1 cellular context compared by ENCODE assay signal in the genomic region with DNA sequence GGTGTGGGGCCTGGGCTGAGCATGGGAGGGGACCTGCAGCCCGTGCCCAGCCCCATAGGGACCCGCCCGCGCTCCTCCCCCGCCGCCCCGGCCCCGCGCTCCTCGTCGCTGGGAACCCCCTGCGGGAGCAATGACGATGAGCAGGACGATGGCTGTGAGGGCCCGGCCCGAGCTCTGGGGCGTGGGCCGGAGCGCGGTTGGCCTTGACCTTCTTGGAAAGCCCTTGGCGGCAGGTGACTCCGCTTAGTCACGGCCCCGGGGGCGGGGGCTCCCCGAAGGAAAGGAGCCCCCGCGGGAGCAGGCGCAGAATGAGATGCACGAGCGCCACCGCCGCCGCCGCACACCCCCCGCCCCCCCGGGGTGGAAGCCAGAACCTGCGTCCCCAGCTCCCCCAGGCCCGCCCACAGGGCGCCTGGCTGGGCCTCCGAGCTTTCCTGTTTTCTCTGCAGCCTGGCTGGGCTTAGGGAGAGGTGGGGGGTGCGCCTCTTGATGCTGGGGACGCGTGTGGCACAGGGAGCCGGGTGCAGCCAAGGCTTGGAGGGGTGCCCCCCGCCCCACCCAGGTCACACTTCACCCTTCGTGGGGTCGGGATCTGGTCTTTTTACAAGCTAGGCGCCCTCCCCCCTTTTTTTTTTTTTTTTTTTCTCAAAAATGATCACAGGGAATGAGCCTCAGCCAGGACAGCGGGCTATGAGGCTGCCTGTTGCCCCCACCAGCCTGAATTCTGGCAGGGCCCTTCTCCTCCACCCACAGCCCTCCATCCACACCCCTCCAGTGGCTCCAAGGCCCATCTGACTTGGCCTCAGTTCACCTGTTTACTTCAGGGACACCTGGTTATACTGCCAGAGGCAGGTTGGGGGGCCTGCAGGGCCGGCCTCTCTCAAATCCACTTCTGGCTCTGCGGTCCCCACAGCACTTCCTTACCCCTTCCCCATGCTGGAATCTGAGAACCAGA.
TF ChIP-seq lines count a peak whose summit lies in the region.

No MANE protein-coding gene starts in this region.

TF ChIP-seq in HepG2, 621 proteins besides CTCF, POLR2A, EP300 and RAD21 (continued from another document and continues in another):
- TF ChIP-seq, protein P1, sequence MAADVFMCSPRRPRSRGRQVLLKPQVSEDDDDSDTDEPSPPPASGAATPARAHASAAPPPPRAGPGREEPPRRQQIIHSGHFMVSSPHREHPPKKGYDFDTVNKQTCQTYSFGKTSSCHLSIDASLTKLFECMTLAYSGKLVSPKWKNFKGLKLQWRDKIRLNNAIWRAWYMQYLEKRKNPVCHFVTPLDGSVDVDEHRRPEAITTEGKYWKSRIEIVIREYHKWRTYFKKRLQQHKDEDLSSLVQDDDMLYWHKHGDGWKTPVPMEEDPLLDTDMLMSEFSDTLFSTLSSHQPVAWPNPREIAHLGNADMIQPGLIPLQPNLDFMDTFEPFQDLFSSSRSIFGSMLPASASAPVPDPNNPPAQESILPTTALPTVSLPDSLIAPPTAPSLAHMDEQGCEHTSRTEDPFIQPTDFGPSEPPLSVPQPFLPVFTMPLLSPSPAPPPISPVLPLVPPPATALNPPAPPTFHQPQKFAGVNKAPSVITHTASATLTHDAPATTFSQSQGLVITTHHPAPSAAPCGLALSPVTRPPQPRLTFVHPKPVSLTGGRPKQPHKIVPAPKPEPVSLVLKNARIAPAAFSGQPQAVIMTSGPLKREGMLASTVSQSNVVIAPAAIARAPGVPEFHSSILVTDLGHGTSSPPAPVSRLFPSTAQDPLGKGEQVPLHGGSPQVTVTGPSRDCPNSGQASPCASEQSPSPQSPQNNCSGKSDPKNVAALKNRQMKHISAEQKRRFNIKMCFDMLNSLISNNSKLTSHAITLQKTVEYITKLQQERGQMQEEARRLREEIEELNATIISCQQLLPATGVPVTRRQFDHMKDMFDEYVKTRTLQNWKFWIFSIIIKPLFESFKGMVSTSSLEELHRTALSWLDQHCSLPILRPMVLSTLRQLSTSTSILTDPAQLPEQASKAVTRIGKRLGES (CRISPR knock-in tag; IDR thresholded peaks at IDR 0.05; ENCODE audit: borderline replicate concordance) = no peak
- TF ChIP-seq, protein P2, sequence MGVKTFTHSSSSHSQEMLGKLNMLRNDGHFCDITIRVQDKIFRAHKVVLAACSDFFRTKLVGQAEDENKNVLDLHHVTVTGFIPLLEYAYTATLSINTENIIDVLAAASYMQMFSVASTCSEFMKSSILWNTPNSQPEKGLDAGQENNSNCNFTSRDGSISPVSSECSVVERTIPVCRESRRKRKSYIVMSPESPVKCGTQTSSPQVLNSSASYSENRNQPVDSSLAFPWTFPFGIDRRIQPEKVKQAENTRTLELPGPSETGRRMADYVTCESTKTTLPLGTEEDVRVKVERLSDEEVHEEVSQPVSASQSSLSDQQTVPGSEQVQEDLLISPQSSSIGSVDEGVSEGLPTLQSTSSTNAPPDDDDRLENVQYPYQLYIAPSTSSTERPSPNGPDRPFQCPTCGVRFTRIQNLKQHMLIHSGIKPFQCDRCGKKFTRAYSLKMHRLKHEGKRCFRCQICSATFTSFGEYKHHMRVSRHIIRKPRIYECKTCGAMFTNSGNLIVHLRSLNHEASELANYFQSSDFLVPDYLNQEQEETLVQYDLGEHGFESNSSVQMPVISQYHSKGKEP (CRISPR knock-in tag; IDR thresholded peaks at IDR 0.05) = no peak
- TF ChIP-seq, protein P3, sequence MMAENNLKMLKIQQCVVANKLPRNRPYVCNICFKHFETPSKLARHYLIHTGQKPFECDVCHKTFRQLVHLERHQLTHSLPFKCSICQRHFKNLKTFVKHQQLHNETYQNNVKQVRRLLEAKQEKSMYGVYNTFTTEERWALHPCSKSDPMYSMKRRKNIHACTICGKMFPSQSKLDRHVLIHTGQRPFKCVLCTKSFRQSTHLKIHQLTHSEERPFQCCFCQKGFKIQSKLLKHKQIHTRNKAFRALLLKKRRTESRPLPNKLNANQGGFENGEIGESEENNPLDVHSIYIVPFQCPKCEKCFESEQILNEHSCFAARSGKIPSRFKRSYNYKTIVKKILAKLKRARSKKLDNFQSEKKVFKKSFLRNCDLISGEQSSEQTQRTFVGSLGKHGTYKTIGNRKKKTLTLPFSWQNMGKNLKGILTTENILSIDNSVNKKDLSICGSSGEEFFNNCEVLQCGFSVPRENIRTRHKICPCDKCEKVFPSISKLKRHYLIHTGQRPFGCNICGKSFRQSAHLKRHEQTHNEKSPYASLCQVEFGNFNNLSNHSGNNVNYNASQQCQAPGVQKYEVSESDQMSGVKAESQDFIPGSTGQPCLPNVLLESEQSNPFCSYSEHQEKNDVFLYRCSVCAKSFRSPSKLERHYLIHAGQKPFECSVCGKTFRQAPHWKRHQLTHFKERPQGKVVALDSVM (CRISPR knock-in tag; IDR thresholded peaks at IDR 0.05) = no peak
- TF ChIP-seq ZZZ3 (CRISPR knock-in tag; IDR thresholded peaks at IDR 0.05; ENCODE audit: borderline replicate concordance) (no peak), FOXA1 (IDR thresholded peaks at IDR 0.05) (no peak), FOXA1 (CRISPR knock-in tag; IDR thresholded peaks at IDR 0.05) (no peak), ZNF263 (CRISPR knock-in tag; IDR thresholded peaks at IDR 0.05) (0 out of 2 replicates have a peak, but pooled peaks have one; percentile 24), ZNF674 (CRISPR knock-in tag; IDR thresholded peaks at IDR 0.05; ENCODE audit: low read depth) (no peak), NFKBIZ (CRISPR knock-in tag; IDR thresholded peaks at IDR 0.05) (peak; percentile 78; the same call in 1 of the 2 replicates), SYNCRIP (IDR thresholded peaks at IDR 0.05; ENCODE audit: insufficient read depth, low read depth, low read length) (no peak), NRL (CRISPR knock-in tag; IDR thresholded peaks at IDR 0.05; ENCODE audit: borderline replicate concordance) (no peak; the same call in 1 of the 2 replicates), ATAD3A (CRISPR knock-in tag; IDR thresholded peaks at IDR 0.05) (no peak), ZNF549 (CRISPR knock-in tag; IDR thresholded peaks at IDR 0.05) (no peak), YEATS2 (CRISPR knock-in tag; IDR thresholded peaks at IDR 0.05; ENCODE audit: borderline replicate concordance) (peak; percentile 18; the same call in 1 of the 2 replicates), ZNF839 (CRISPR knock-in tag; IDR thresholded peaks at IDR 0.05; ENCODE audit: borderline replicate concordance) (no peak), GABPA (IDR thresholded peaks at IDR 0.05; ENCODE audit: low read depth, low read length) (no peak), GABPA (CRISPR knock-in tag; IDR thresholded peaks at IDR 0.05; ENCODE audit: low read depth) (peak; percentile 55; the same call in 1 of the 2 replicates), ZNF879 (CRISPR knock-in tag; IDR thresholded peaks at IDR 0.05) (no peak), ZNF44 (CRISPR knock-in tag; IDR thresholded peaks at IDR 0.05) (no peak), ESRRA (CRISPR knock-in tag; IDR thresholded peaks at IDR 0.05; ENCODE audit: low read depth) (no peak), RFX3 (CRISPR knock-in tag; IDR thresholded peaks at IDR 0.05) (no peak), REPIN1 (CRISPR knock-in tag; IDR thresholded peaks at IDR 0.05; ENCODE audit: borderline replicate concordance, low read depth) (no peak), PAF1 (CRISPR knock-in tag; IDR thresholded peaks at IDR 0.05) (no peak), ARNT2 (CRISPR knock-in tag; IDR thresholded peaks at IDR 0.05; ENCODE audit: low read depth) (no peak)
- TF ChIP-seq, protein P4, sequence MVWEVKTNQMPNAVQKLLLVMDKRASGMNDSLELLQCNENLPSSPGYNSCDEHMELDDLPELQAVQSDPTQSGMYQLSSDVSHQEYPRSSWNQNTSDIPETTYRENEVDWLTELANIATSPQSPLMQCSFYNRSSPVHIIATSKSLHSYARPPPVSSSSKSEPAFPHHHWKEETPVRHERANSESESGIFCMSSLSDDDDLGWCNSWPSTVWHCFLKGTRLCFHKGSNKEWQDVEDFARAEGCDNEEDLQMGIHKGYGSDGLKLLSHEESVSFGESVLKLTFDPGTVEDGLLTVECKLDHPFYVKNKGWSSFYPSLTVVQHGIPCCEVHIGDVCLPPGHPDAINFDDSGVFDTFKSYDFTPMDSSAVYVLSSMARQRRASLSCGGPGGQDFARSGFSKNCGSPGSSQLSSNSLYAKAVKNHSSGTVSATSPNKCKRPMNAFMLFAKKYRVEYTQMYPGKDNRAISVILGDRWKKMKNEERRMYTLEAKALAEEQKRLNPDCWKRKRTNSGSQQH (CRISPR knock-in tag; IDR thresholded peaks at IDR 0.05; ENCODE audit: low read depth) = no peak
- TF ChIP-seq, protein P5, sequence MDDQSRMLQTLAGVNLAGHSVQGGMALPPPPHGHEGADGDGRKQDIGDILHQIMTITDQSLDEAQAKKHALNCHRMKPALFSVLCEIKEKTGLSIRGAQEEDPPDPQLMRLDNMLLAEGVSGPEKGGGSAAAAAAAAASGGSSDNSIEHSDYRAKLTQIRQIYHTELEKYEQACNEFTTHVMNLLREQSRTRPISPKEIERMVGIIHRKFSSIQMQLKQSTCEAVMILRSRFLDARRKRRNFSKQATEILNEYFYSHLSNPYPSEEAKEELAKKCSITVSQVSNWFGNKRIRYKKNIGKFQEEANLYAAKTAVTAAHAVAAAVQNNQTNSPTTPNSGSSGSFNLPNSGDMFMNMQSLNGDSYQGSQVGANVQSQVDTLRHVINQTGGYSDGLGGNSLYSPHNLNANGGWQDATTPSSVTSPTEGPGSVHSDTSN (CRISPR knock-in tag; IDR thresholded peaks at IDR 0.05; ENCODE audit: borderline replicate concordance) = no peak
- TF ChIP-seq, protein P6, sequence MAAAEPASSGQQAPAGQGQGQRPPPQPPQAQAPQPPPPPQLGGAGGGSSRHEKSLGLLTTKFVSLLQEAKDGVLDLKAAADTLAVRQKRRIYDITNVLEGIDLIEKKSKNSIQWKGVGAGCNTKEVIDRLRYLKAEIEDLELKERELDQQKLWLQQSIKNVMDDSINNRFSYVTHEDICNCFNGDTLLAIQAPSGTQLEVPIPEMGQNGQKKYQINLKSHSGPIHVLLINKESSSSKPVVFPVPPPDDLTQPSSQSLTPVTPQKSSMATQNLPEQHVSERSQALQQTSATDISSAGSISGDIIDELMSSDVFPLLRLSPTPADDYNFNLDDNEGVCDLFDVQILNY (CRISPR knock-in tag; conservative IDR thresholded peaks at IDR 0.05) = no peak
- TF ChIP-seq, protein P7, sequence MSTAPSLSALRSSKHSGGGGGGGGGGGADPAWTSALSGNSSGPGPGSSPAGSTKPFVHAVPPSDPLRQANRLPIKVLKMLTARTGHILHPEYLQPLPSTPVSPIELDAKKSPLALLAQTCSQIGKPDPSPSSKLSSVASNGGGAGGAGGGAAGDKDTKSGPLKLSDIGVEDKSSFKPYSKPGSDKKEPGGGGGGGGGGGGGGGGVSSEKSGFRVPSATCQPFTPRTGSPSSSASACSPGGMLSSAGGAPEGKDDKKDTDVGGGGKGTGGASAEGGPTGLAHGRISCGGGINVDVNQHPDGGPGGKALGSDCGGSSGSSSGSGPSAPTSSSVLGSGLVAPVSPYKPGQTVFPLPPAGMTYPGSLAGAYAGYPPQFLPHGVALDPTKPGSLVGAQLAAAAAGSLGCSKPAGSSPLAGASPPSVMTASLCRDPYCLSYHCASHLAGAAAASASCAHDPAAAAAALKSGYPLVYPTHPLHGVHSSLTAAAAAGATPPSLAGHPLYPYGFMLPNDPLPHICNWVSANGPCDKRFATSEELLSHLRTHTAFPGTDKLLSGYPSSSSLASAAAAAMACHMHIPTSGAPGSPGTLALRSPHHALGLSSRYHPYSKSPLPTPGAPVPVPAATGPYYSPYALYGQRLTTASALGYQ (CRISPR knock-in tag; IDR thresholded peaks at IDR 0.05) = peak; percentile 85; the same call in 1 of the 2 replicates
- TF ChIP-seq, protein P8, sequence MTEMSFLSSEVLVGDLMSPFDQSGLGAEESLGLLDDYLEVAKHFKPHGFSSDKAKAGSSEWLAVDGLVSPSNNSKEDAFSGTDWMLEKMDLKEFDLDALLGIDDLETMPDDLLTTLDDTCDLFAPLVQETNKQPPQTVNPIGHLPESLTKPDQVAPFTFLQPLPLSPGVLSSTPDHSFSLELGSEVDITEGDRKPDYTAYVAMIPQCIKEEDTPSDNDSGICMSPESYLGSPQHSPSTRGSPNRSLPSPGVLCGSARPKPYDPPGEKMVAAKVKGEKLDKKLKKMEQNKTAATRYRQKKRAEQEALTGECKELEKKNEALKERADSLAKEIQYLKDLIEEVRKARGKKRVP (CRISPR knock-in tag; IDR thresholded peaks at IDR 0.05) = peak in 1 of 2 experiments; percentile 34; a peak in 1 of 4 replicates
- TF ChIP-seq, protein P9, sequence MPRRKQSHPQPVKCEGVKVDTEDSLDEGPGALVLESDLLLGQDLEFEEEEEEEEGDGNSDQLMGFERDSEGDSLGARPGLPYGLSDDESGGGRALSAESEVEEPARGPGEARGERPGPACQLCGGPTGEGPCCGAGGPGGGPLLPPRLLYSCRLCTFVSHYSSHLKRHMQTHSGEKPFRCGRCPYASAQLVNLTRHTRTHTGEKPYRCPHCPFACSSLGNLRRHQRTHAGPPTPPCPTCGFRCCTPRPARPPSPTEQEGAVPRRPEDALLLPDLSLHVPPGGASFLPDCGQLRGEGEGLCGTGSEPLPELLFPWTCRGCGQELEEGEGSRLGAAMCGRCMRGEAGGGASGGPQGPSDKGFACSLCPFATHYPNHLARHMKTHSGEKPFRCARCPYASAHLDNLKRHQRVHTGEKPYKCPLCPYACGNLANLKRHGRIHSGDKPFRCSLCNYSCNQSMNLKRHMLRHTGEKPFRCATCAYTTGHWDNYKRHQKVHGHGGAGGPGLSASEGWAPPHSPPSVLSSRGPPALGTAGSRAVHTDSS (CRISPR knock-in tag; conservative IDR thresholded peaks at IDR 0.05) = no peak
- TF ChIP-seq, protein P10, sequence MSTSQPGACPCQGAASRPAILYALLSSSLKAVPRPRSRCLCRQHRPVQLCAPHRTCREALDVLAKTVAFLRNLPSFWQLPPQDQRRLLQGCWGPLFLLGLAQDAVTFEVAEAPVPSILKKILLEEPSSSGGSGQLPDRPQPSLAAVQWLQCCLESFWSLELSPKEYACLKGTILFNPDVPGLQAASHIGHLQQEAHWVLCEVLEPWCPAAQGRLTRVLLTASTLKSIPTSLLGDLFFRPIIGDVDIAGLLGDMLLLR (CRISPR knock-in tag; IDR thresholded peaks at IDR 0.05) = no peak
- TF ChIP-seq, protein P11, sequence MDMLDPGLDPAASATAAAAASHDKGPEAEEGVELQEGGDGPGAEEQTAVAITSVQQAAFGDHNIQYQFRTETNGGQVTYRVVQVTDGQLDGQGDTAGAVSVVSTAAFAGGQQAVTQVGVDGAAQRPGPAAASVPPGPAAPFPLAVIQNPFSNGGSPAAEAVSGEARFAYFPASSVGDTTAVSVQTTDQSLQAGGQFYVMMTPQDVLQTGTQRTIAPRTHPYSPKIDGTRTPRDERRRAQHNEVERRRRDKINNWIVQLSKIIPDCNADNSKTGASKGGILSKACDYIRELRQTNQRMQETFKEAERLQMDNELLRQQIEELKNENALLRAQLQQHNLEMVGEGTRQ (IDR thresholded peaks at IDR 0.05; ENCODE audit: low read depth, low read length) = no peak
- TF ChIP-seq, protein P11 (CRISPR knock-in tag; IDR thresholded peaks at IDR 0.05; ENCODE audit: borderline replicate concordance) = no peak
